17 cellular contexts compared by ENCODE assay signal in the genomic region with DNA sequence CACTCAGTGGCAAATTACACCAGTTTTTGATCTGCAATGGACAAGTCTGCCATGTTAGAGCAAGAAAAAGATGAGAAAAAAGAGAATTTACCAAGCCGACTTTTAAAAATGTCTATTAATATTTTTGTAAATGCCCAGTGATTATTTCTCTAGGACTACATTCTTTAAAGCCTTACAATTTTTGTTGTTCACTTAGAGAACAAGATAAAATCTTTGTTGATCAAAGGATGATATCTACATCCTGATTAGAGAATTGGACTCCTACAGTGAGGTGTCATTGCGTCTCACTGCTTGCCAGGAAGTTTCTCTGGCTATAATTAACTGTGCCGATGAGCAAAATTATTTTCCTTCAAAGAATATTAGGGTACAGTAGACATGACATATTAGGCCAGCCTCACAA.
"Had no signal": no experiment of that assay in that cellular context is flagged by ENCODE, and none has a peak within 500 bp of the region (broad histone marks: within the 10 kb centered on the region; RNA-seq: fewer than 3 reads in every experiment).

No MANE protein-coding gene starts in this region.

- H3K9me3 Mint-ChIP-seq: activated T-cell treated with anti-CD3 and anti-CD28 coated beads, Interleukin-2, amount 50 U/mL, for 24 hours; effector memory CD8-positive, alpha-beta T cell; stimulated activated effector memory CD8-positive, alpha-beta T cell treated with anti-CD3 and anti-CD28 coated beads, Interleukin-12 subunit alpha, Interleukin-12 subunit beta, amount 100 ng/mL, for 72 hours had no signal

- H3K27ac ChIP-seq: body of pancreas, pancreas, thoracic aorta, WERI-Rb-1 had no signal

- H3K4me3 Mint-ChIP-seq: activated CD8-positive, alpha-beta memory T cell treated with anti-CD3 and anti-CD28 coated beads, Interleukin-2, amount 10 ng/mL, durations not matched to agents 7 days and 5 days; activated T-cell treated with anti-CD3 and anti-CD28 coated beads, Interleukin-2, amount 50 U/mL, for 24 hours; effector memory CD8-positive, alpha-beta T cell; naive thymus-derived CD4-positive, alpha-beta T cell; stimulated activated effector memory CD8-positive, alpha-beta T cell treated with anti-CD3 and anti-CD28 coated beads, Interleukin-12 subunit alpha, Interleukin-12 subunit beta, amount 100 ng/mL, for 72 hours had no signal

- H3K4me1 ChIP-seq: pancreas had no signal

- H3K27me3 Mint-ChIP-seq: activated T-cell treated with anti-CD3 and anti-CD28 coated beads, Interleukin-2, amount 50 U/mL, for 24 hours; effector memory CD8-positive, alpha-beta T cell had no signal

- H3K27ac Mint-ChIP-seq: activated CD8-positive, alpha-beta memory T cell treated with anti-CD3 and anti-CD28 coated beads, Interleukin-2, amount 10 ng/mL, durations not matched to agents 7 days and 5 days; activated T-cell treated with anti-CD3 and anti-CD28 coated beads, Interleukin-2, amount 50 U/mL, for 24 hours; effector memory CD8-positive, alpha-beta T cell; stimulated activated effector memory CD8-positive, alpha-beta T cell treated with anti-CD3 and anti-CD28 coated beads, Interleukin-12 subunit alpha, Interleukin-12 subunit beta, amount 100 ng/mL, for 72 hours had no signal

- H3K4me3 ChIP-seq: body of pancreas, mucosa of descending colon, pancreas, thoracic aorta had no signal

- H3K36me3 ChIP-seq: pancreas, thoracic aorta, WERI-Rb-1 had no signal

- ATAC-seq: activated CD8-positive, alpha-beta memory T cell treated with anti-CD3 and anti-CD28 coated beads, Interleukin-2, amount 10 ng/mL, durations not matched to agents 7 days and 5 days; body of pancreas; effector memory CD8-positive, alpha-beta T cell; left lobe of liver; mucosa of descending colon; naive thymus-derived CD4-positive, alpha-beta T cell; pancreas; sciatic nerve; stimulated activated effector memory CD8-positive, alpha-beta T cell treated with anti-CD3 and anti-CD28 coated beads, Interleukin-12 subunit alpha, Interleukin-12 subunit beta, amount 100 ng/mL, for 72 hours had no signal

- H3K27me3 ChIP-seq: body of pancreas had no signal

- DNase-seq: activated CD4-positive, alpha-beta T cell treated with anti-CD3 and anti-CD28 coated beads, Interleukin-2, amount 50 U/mL, for 48 hours; activated CD8-positive, alpha-beta memory T cell treated with anti-CD3 and anti-CD28 coated beads, Interleukin-2, amount 10 ng/mL, durations not matched to agents 7 days and 5 days; activated effector memory CD4-positive, alpha-beta T cell treated with Interleukin-2 at 50 U/mL for 16 hours; activated naive CD4-positive, alpha-beta T cell treated with anti-CD3 and anti-CD28 coated beads, Interleukin-2, amount 50 U/mL, for 16 hours; activated T-cell treated with anti-CD3 and anti-CD28 coated beads, Interleukin-2, amount 50 U/mL, for 24 hours; amniotic stem cell; body of pancreas; effector memory CD8-positive, alpha-beta T cell; islet precursor cell; mucosa of descending colon; naive thymus-derived CD4-positive, alpha-beta T cell; pancreas; WERI-Rb-1 had no signal

- H3K9me3 ChIP-seq: body of pancreas, mucosa of descending colon, pancreas, thoracic aorta had no signal
